ENCODE assay signal across 1 cellular context in genomic region chr10:116403740-116404250, GRCh38.
TF ChIP-seq lines count a peak whose summit lies in the region.

No MANE protein-coding gene starts in this region.

TF ChIP-seq in GM23338, 12 proteins besides CTCF, POLR2A, EP300 and RAD21 (continued from another document):
- no peak for TF ChIP-seq REST (IDR thresholded peaks at IDR 0.05; ENCODE audit: unreplicated experiment)
- no peak for TF ChIP-seq JUNB (IDR thresholded peaks at IDR 0.05; ENCODE audit: unreplicated experiment)
- TF ChIP-seq EZH2phosphoT487 (IDR thresholded peaks at IDR 0.05; ENCODE audit: unreplicated experiment) = no peak
- no peak for TF ChIP-seq ZNF331 (CRISPR knock-in tag; IDR thresholded peaks at IDR 0.05; ENCODE audit: low read depth)
- TF ChIP-seq NANOG (IDR thresholded peaks at IDR 0.05; ENCODE audit: borderline replicate concordance) = no peak
